ENCODE assay signal across 9 cellular contexts in the genomic region with DNA sequence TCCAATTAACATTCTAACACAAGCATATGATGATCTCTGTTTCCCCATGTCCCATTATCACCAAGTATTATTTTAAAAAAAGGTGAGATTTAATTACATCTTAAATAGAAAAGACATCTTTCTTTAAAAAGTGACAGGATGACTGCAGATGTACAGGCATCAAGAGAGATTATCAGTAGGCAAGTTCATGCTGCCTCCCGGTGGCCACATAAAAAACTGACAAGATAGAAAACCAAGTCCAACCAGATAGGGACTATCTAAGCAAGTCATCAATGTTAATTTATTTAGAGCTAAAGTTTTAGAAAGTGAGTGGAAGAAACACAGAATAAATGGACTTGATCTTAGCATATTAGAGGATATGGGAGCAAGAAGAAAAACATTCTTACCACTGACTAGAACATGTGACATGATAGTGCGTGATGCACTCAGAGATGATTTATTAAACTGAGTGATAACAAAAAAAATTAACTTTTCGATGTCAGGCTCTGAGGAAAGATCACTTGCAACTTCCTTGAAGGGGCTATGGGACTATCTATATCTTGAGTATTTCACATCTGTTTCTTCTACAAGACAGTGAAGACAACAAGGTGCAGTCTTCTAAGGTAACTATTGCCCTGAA. TPM values are rescaled to one million over a fixed set of nuclear protein-coding genes. Genes with fewer than 3 reads are reported as not detected.
DNase-seq lines count a peak whose midpoint lies in the region; ATAC-seq and TF ChIP-seq lines count a peak whose summit lies in the region.
"Had no signal": no experiment of that assay in that cellular context is flagged by ENCODE, and none has a peak within 500 bp of the region (broad histone marks: within the 10 kb centered on the region; RNA-seq: fewer than 3 reads in every experiment).

No MANE protein-coding gene starts in this region.

- TF ChIP-seq CTCF in breast epithelium (IDR thresholded peaks at IDR 0.05) (peak in 2 of 3 donors; percentile 27 to 32), left lung (IDR thresholded peaks at IDR 0.05) (peak in 1 of 2 donors; percentile 45)
- no peak for TF ChIP-seq CTCF in CD8-positive, alpha-beta T cell (IDR thresholded peaks at IDR 0.05)

- CTCF ChIA-PET in CD8-positive, alpha-beta T cell (lab: Charles Lee) = interaction anchor here (0.5 kb wide), 1 partner anchor 1483 kb away, joined by 4 read pairs; no protein-coding TSS in a partner anchor

- no peak overlapping the region for H3K4me3 ChIP-seq in breast epithelium
- no peak overlapping the region for H3K4me3 ChIP-seq in left lung
- H3K4me3 ChIP-seq in CD8-positive, alpha-beta T cell (ENCODE audit: low read depth, low read length) = no peak overlapping the region
- H3K4me3 ChIP-seq: SK-N-MC had no signal

- H3K27ac ChIP-seq in breast epithelium (no peak overlapping the region), left lung (no peak overlapping the region)
- H3K27ac ChIP-seq in CD8-positive, alpha-beta T cell (ENCODE audit: low read depth, low read length) = no peak overlapping the region
- H3K27ac ChIP-seq: SK-N-MC had no signal

- no peaks in the 10 kb centered on the region for H3K36me3 Mint-ChIP-seq in CD8-positive, alpha-beta T cell

- DNase-seq in DMS153 treated with DMSO at 0.1 percent for 48 hours (lab: John Stamatoyannopoulos, UW; ENCODE audit: unreplicated experiment) = peak; percentile 43
- DNase-seq in NCI-H2227 treated with DMSO at 0.1 percent for 48 hours (lab: John Stamatoyannopoulos, UW) = peak; percentile 6
- DNase-seq in breast epithelium (ENCODE audit: low spot score in 2 of 2) = no peak
- DNase-seq in left lung = no peak
- no peak for DNase-seq in CD8-positive, alpha-beta T cell
- no peak for DNase-seq in NCI-H1436 (lab: John Stamatoyannopoulos, UW)
- DNase-seq in stimulated activated naive CD4-positive, alpha-beta T cell (lab: John Stamatoyannopoulos, UW) = no peak

- H3K9me3 Mint-ChIP-seq in CD8-positive, alpha-beta T cell = no peaks in the 10 kb centered on the region

- H3K4me1 ChIP-seq in breast epithelium (no peaks in the 10 kb centered on the region), left lung (no peaks in the 10 kb centered on the region)
- no peaks in the 10 kb centered on the region for H3K4me1 ChIP-seq in CD8-positive, alpha-beta T cell (ENCODE audit: insufficient read depth, low read length)

- POLR2A ChIA-PET in CD8-positive, alpha-beta T cell (lab: Charles Lee) = no interaction called here

- intact Hi-C loops in breast epithelium (cut with DNase I; ENCODE audit: low total_unique reads) = no loop called here
- intact Hi-C loops in left lung (cut with DNase I) = loop anchor here in 1 of 2 donors (5.0 kb wide), 1 partner anchor 76 kb away; a partner anchor contains a TSS
- intact Hi-C loops in CD8-positive, alpha-beta T cell (cut with DNase I, micrococcal nuclease) = no loop called here

- no peak overlapping the region for H3K4me3 Mint-ChIP-seq in CD8-positive, alpha-beta T cell

- peaks cover 12% of the 10 kb centered on the region for H3K27me3 Mint-ChIP-seq in CD8-positive, alpha-beta T cell (ENCODE audit: low read depth)

- ATAC-seq in GM21619 (IDR thresholded peaks at IDR 0.05; ENCODE audit: unreplicated experiment) (peak; percentile 57), left lung (peak; percentile 56)
- ATAC-seq in CD8-positive, alpha-beta T cell = no peak

- H3K27me3 ChIP-seq in breast epithelium (no peaks in the 10 kb centered on the region), left lung (no peaks in the 10 kb centered on the region)
- no peaks in the 10 kb centered on the region for H3K27me3 ChIP-seq in CD8-positive, alpha-beta T cell (ENCODE audit: insufficient read depth, low read length)

- H3K36me3 ChIP-seq in breast epithelium = no peaks in the 10 kb centered on the region
- H3K36me3 ChIP-seq in left lung = no peaks in the 10 kb centered on the region
- H3K36me3 ChIP-seq in CD8-positive, alpha-beta T cell (ENCODE audit: insufficient read depth, low read length) = no peaks in the 10 kb centered on the region

- no peak for TF ChIP-seq POLR2A in breast epithelium (IDR thresholded peaks at IDR 0.05)

- H3K9me3 ChIP-seq in breast epithelium = no peaks in the 10 kb centered on the region
- H3K9me3 ChIP-seq in left lung = no peaks in the 10 kb centered on the region
- no peaks in the 10 kb centered on the region for H3K9me3 ChIP-seq in CD8-positive, alpha-beta T cell (ENCODE audit: low read length)

- no peaks in the 10 kb centered on the region for H3K4me1 Mint-ChIP-seq in CD8-positive, alpha-beta T cell (ENCODE audit: low read depth)

- no peak overlapping the region for H3K27ac Mint-ChIP-seq in CD8-positive, alpha-beta T cell

RNA-seq across cellular contexts. Expression of a gene that starts 5.4 kb away (rescaled TPM):
- total RNA-seq in breast epithelium = under 1 TPM in 1 of 3 donors, not detected in 2; 0.59 TPM
- not detected for total RNA-seq in left lung
- total RNA-seq in CD8-positive, alpha-beta T cell = not detected

Comparison
In these comparisons a context has a peak if more than half of its experiments do, and no peak if none do; other contexts are left out.
1. DNase-seq: peak in DMS153 treated with DMSO at 0.1 percent for 48 hours (single experiment) and NCI-H2227 treated with DMSO at 0.1 percent for 48 hours (single experiment); none in breast epithelium (0 of 2), left lung (0 of 2), CD8-positive, alpha-beta T cell (0 of 7), NCI-H1436 (single experiment) and stimulated activated naive CD4-positive, alpha-beta T cell (0 of 6).